8 cellular contexts compared by ENCODE assay signal in the genomic region with DNA sequence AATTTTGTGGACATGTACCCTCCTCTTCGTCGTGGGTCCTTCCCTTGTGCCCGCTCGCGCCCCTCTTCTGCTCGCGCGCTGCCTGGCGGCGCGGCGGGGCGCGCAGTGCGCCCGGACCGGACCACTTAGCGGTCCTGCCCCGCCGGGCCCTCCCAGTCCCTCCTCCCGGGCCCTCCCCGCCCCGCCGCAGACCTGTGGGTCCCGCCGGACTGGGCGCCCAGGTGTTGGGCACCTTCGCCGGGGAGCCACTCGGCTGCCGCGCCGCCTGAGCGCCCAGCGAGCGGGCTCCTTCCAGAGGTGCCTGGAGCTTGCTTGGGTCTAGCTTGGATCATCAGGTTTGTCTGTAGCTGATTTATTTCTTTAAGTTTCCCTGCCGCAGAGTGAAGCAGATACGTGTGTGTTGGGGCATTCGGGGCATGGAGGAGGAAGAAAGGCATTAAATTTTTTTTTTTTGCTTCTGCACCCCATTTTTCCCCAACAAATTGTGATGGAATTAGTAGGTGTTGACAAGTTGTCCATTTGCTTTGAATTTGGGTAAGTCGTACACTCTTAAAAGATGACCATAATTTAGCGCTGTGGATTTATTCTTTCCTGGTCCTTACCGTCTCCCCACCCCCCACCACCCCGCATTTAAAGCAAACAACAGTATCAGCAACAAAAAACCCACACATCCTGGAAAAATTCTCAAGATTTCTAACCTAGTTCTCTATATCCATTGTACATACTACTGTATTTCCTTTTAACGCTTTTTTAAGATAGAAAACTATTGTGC. TPM values are rescaled to one million over a fixed set of nuclear protein-coding genes. Genes with fewer than 3 reads are reported as not detected.
DNase-seq lines count a peak whose midpoint lies in the region; ATAC-seq and TF ChIP-seq lines count a peak whose summit lies in the region.

No MANE protein-coding gene starts in this region.

- H3K4me1 ChIP-seq in NT2/D1 (ENCODE audit: insufficient read depth, insufficient read length) (no peaks in the 10 kb centered on the region), parathyroid adenoma (peaks cover 11% of the 10 kb centered on the region), vagina (peaks cover 27% of the 10 kb centered on the region)

- H3K27ac ChIP-seq in parathyroid adenoma (peak overlapping the region; percentile 98), vagina (peak overlapping the region; percentile 97)

- ATAC-seq in GM19023 (IDR thresholded peaks at IDR 0.05; ENCODE audit: unreplicated experiment) (peak; percentile 33), HG03139 (IDR thresholded peaks at IDR 0.05; ENCODE audit: unreplicated experiment) (peak; percentile 19)

- POLR2A ChIA-PET in BJ (lab: Charles Lee), result no interaction called here

- no peaks in the 10 kb centered on the region for H3K9me3 ChIP-seq in NT2/D1 (ENCODE audit: insufficient read depth, low read length)
- no peaks in the 10 kb centered on the region for H3K9me3 ChIP-seq in parathyroid adenoma (ENCODE audit: control insufficient read depth, low read length)
- no peaks in the 10 kb centered on the region for H3K9me3 ChIP-seq in vagina

- H3K9ac ChIP-seq in NT2/D1 (ENCODE audit: insufficient read length, low read depth), result peak overlapping the region; percentile 94
- peak overlapping the region; percentile 92 for H3K9ac ChIP-seq in parathyroid adenoma

- peak overlapping the region; percentile 86 for H3K4me2 ChIP-seq in parathyroid adenoma (ENCODE audit: low read length)

- no peaks in the 10 kb centered on the region for H3K36me3 ChIP-seq in BJ (ENCODE audit: control insufficient read depth, insufficient read depth, low read length)
- peaks cover 18% of the 10 kb centered on the region for H3K36me3 ChIP-seq in NT2/D1 (ENCODE audit: insufficient read depth, insufficient read length, low read length)
- no peaks in the 10 kb centered on the region for H3K36me3 ChIP-seq in parathyroid adenoma (ENCODE audit: control insufficient read depth, insufficient read depth, low read length)
- H3K36me3 ChIP-seq in vagina, result no peaks in the 10 kb centered on the region

- DNase-seq in BJ (ENCODE audit: low read depth) (no peak), NT2/D1 (ENCODE audit: low read depth, low spot score) (no peak), head of caudate nucleus (peak in 38 of 42 donors; percentile 14 to 70 (median 45)), vagina (ENCODE audit: extremely low spot score in 2 of 2) (no peak)
- DNase-seq in activated naive CD4-positive, alpha-beta T cell treated with Interleukin-2 at 50 U/mL for 16 hours, result peak; percentile 50

- intact Hi-C loops in head of caudate nucleus (cut with DNase I), result loop anchor here (5.0 to 10.0 kb wide), 3 partner anchors 44 to 382 kb away; a partner anchor contains a TSS
- intact Hi-C loops in vagina (cut with DNase I), result no loop called here

- H3K4me3 ChIP-seq in BJ (ENCODE audit: low read depth, low read length) (peak overlapping the region; percentile 61), NT2/D1 (ENCODE audit: insufficient read length, low read depth) (peak overlapping the region; percentile 89), parathyroid adenoma (ENCODE audit: low read depth, low read length) (peak overlapping the region; percentile 99), vagina (peak overlapping the region; percentile 93 to 94)

- peak overlapping the region; percentile 78 for H2AFZ ChIP-seq in parathyroid adenoma

- TF ChIP-seq POLR2A in vagina (IDR thresholded peaks at IDR 0.05), result no peak

- TF ChIP-seq CTCF in BJ (IDR thresholded peaks at IDR 0.05; ENCODE audit: insufficient read depth, low read depth, low read length) (no peak), parathyroid adenoma (IDR thresholded peaks at IDR 0.05) (no peak), vagina (IDR thresholded peaks at IDR 0.05) (no peak)

- H3K79me2 ChIP-seq in parathyroid adenoma, result peaks cover 42% of the 10 kb centered on the region

- H3K27me3 ChIP-seq in BJ (ENCODE audit: control insufficient read depth, insufficient read depth, low read length) (no peaks in the 10 kb centered on the region), NT2/D1 (ENCODE audit: insufficient read depth, insufficient read length) (no peaks in the 10 kb centered on the region), parathyroid adenoma (ENCODE audit: control insufficient read depth, insufficient read depth, low read length) (no peaks in the 10 kb centered on the region), vagina (no peaks in the 10 kb centered on the region)

- CTCF ChIA-PET in BJ (lab: Yijun Ruan, JAX), result interaction anchor here (0.6 to 1.3 kb wide), 4 partner anchors 18 to 353 kb away, joined by 3 to 4 read pairs (median 4); no protein-coding TSS in a partner anchor

RNA-seq across cellular contexts. Expression of a gene that starts 0.9 kb away (rescaled TPM):
- 7.9 and 19.9 TPM in 2 replicates for polyA plus RNA-seq in BJ (2011; rRNA removed)
- polyA minus RNA-seq in BJ (2011; rRNA and poly(A)+ RNA removed), result 3.8 TPM in 2 replicates
- 29.0 TPM for total RNA-seq in vagina

Comparison
In these comparisons a context has a peak if more than half of its experiments do, and no peak if none do; other contexts are left out.
1. DNase-seq: peak in activated naive CD4-positive, alpha-beta T cell treated with Interleukin-2 at 50 U/mL for 16 hours (single experiment) and head of caudate nucleus (38 of 42); none in BJ (single experiment), NT2/D1 (single experiment) and vagina (0 of 2).
2. Peak in every context shown above with its lines, with median percentiles within 50 percentile points of each other: H3K4me3 ChIP-seq.